Comparison of ENCODE assay signal across 8 cellular contexts in genomic region chr14:77067632-77068514, GRCh38. TPM values are rescaled to one million over a fixed set of nuclear protein-coding genes. Genes with fewer than 3 reads are reported as not detected.
DNase-seq lines count a peak whose midpoint lies in the region; ATAC-seq and TF ChIP-seq lines count a peak whose summit lies in the region.

No MANE protein-coding gene starts in this region.

- H4K91ac ChIP-seq in mesenchymal stem cell (ENCODE audit: low read length): no peak overlapping the region

- TF ChIP-seq CTCF in HFF-Myc (IDR thresholded peaks at IDR 0.05; ENCODE audit: low read depth, low read length, missing control alignments): peak; percentile 91

- no peak overlapping the region for H2AFZ ChIP-seq in mesenchymal stem cell (ENCODE audit: low read depth, low read length)

- H3K9me3 ChIP-seq in mesenchymal stem cell (ENCODE audit: control insufficient read depth, low read length): no peaks in the 10 kb centered on the region

- peak overlapping the region in 1 of 2 experiments; percentile 74 for H3K23ac ChIP-seq in mesenchymal stem cell (ENCODE audit: low read length in 2 of 2)

- no peak overlapping the region for H3K4me2 ChIP-seq in mesenchymal stem cell (ENCODE audit: low read length, poor library complexity, severe bottlenecking)

- no peak for ATAC-seq in GM18861 (IDR thresholded peaks at IDR 0.05; ENCODE audit: unreplicated experiment)

- H2AK5ac ChIP-seq in mesenchymal stem cell (ENCODE audit: low read length, severe bottlenecking): peak overlapping the region; percentile 46

- H4K8ac ChIP-seq in mesenchymal stem cell (ENCODE audit: low read length): no peak overlapping the region

- H3K27ac ChIP-seq in mesenchymal stem cell (ENCODE audit: low read length, poor library complexity, severe bottlenecking): no peak overlapping the region

- 50% methylated on average over 9 of the region's 11 CpGs for WGBS in mesenchymal stem cell

- H3K4ac ChIP-seq in mesenchymal stem cell (ENCODE audit: low read depth in 1 of 2, low read length in 2 of 2): peak overlapping the region in 1 of 2 experiments; percentile 17

- H3K4me1 ChIP-seq in mesenchymal stem cell (ENCODE audit: control insufficient read depth, insufficient read depth, low read depth, low read length): peaks cover 19% of the 10 kb centered on the region

- peak; percentile 71 for DNase-seq in COLO829 (ENCODE audit: low spot score)
- DNase-seq in HFF-Myc (ENCODE audit: extremely low read depth, low read depth): no peak
- peak; percentile 70 for DNase-seq in NCI-H460 (ENCODE audit: extremely low read depth, low read depth)
- peak; percentile 53 to 58 for DNase-seq in activated CD4-positive, alpha-beta T cell treated with anti-CD3 and anti-CD28 coated beads, Interleukin-2, amount 50 U/mL, for 4 hours
- DNase-seq in effector CD4-positive, alpha-beta T cell: peak; percentile 48
- peak; percentile 69 for DNase-seq in mesenchymal stem cell
- peak; percentile 71 for DNase-seq in stimulated activated CD8-positive, alpha-beta memory T cell treated with anti-CD3 and anti-CD28 coated beads, Interleukin-4, amount 100 ng/mL, for 48 hours

- no peak overlapping the region for H3K14ac ChIP-seq in mesenchymal stem cell (ENCODE audit: low read length in 2 of 2)

- H2BK15ac ChIP-seq in mesenchymal stem cell (ENCODE audit: low read depth, poor library complexity, severe bottlenecking): no peak overlapping the region

- H3K18ac ChIP-seq in mesenchymal stem cell (ENCODE audit: low read depth in 1 of 2, low read length in 2 of 2): peak overlapping the region; percentile 11 to 49

- H3K27me3 ChIP-seq in mesenchymal stem cell (ENCODE audit: control insufficient read depth in 1 of 2, insufficient read depth in 1 of 2, low read length in 2 of 2): peaks cover 0 to 5% of the 10 kb centered on the region in 2 experiments

- H2BK120ac ChIP-seq in mesenchymal stem cell (ENCODE audit: low read depth, low read length): no peak overlapping the region

- H2BK12ac ChIP-seq in mesenchymal stem cell (ENCODE audit: low read length in 2 of 2): peak overlapping the region in 1 of 2 experiments; percentile 75

- no peaks in the 10 kb centered on the region for H3K79me1 ChIP-seq in mesenchymal stem cell (replicated peaks; ENCODE audit: low read length, poor library complexity, severe bottlenecking)

- no peak overlapping the region for H3K9ac ChIP-seq in mesenchymal stem cell (ENCODE audit: low read length)

- H2BK5ac ChIP-seq in mesenchymal stem cell (ENCODE audit: low read depth, low read length, poor library complexity, severe bottlenecking): no peak overlapping the region

- no peaks in the 10 kb centered on the region for H3K36me3 ChIP-seq in mesenchymal stem cell (ENCODE audit: control insufficient read depth in 1 of 2, insufficient read depth in 2 of 2, low read depth in 1 of 2, low read length in 2 of 2)

- H3K4me3 ChIP-seq in HFF-Myc (replicated peaks; ENCODE audit: low read depth, low read length) (no peak overlapping the region), mesenchymal stem cell (ENCODE audit: insufficient read depth in 1 of 2, low read depth in 1 of 2, low read length in 2 of 2) (no peak overlapping the region)

RNA-seq across cellular contexts. Expression of gene CIPC, which starts 30.2 kb away (rescaled TPM):
- 16.6 and 17.9 TPM in 2 replicates for total RNA-seq in NCI-H460 (2014; rRNA removed; shearing (Covaris generic))
- polyA plus RNA-seq in NCI-H460 (2014; cell fraction: nucleus; rRNA removed): 21.4 and 29.3 TPM in 2 replicates
- 8.8 TPM for polyA plus RNA-seq in mesenchymal stem cell (2013, experiment 1 of 2)
- 8.8 TPM for polyA plus RNA-seq in mesenchymal stem cell (2013, experiment 2 of 2)

RNA-seq across cellular contexts. Expression of gene IRF2BPL, which starts 39.4 kb away (rescaled TPM):
- 31.5 and 36.7 TPM in 2 replicates for total RNA-seq in NCI-H460 (2014; rRNA removed; shearing (Covaris generic))
- 6.9 and 8.7 TPM in 2 replicates for polyA plus RNA-seq in NCI-H460 (2014; cell fraction: nucleus; rRNA removed)
- polyA plus RNA-seq in mesenchymal stem cell (2013, experiment 1 of 2): 49.1 TPM
- polyA plus RNA-seq in mesenchymal stem cell (2013, experiment 2 of 2): 48.1 TPM
